In genomic region chr14:95137804-95138167, GRCh38 we compare ENCODE assay signal across 1 cellular context.
A peak's percentile ranks its signal among the peaks of the same experiment; 100 is the strongest.
TF ChIP-seq lines count a peak whose summit lies in the region.

No MANE protein-coding gene starts in this region.

TF ChIP-seq in K562, 482 proteins besides CTCF, POLR2A, EP300 and RAD21:
- TF ChIP-seq ZFP1 (CRISPR knock-in tag; IDR thresholded peaks at IDR 0.05) (no peak), HNRNPK (IDR thresholded peaks at IDR 0.05; ENCODE audit: low read depth, low read length, poor library complexity, severe bottlenecking) (peak; percentile 7)
